Comparison of ENCODE assay signal across 8 cellular contexts in the genomic region with DNA sequence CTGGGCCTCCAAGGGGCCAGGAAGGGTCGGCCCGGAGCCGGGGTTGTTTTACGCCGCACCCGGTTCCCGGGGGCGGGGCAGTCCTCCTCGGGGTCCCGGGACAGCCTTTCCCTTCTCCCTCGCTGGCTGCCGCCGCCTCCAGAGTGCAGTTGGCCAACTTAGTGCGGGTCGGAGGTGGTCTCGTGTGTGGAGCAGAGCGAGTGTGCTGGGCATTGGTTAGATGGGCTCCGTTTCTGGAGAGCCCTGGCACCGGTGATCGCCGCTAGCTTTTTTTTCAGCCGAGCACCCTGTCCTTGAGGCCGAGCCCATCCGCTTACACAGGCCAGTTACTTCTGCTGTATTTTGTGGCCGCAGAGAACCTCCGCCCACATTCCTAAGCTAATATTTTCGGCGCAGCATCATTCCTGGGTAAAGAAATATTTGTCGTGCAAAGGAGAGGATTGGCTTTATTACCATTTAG. TPM values are rescaled to one million over a fixed set of nuclear protein-coding genes. Genes with fewer than 3 reads are reported as not detected.
A peak's percentile ranks its signal among the peaks of the same experiment; 100 is the strongest.
DNase-seq lines count a peak whose midpoint lies in the region; ATAC-seq, FAIRE-seq and TF ChIP-seq lines count a peak whose summit lies in the region.

No MANE protein-coding gene starts in this region.

- CTCF ChIA-PET in BJ (lab: Yijun Ruan, JAX) = interaction anchor here (0.6 to 1.3 kb wide), 3 partner anchors 20 to 54 kb away, joined by 4 to 5 read pairs (median 5); no protein-coding TSS in a partner anchor

- in situ Hi-C loops in brain microvascular endothelial cell (cut with HindIII; ENCODE audit: low pct_ligation_motif_present, low sequenced_read_pairs) = no loop called here

- H3K4me2 ChIP-seq in keratinocyte (ENCODE audit: control insufficient read depth, extremely low read depth, insufficient read depth, low read depth, low read length) = peak overlapping the region; percentile 75

- peaks cover 23% of the 10 kb centered on the region for H3K4me1 ChIP-seq in keratinocyte (ENCODE audit: control insufficient read depth, extremely low read depth, insufficient read depth, low read length)

- DNase-seq in BJ (ENCODE audit: low read depth) (peak; percentile 71), OCI-M1 (lab: John Stamatoyannopoulos, UW) (peak; percentile 47), brain microvascular endothelial cell (peak; percentile 92), keratinocyte (ENCODE audit: low read depth, low spot score) (no peak), anterior cingulate cortex (lab: John Stamatoyannopoulos, UW) (no peak)

- H2AFZ ChIP-seq in keratinocyte (ENCODE audit: control insufficient read depth, low read length) = peak overlapping the region; percentile 96

- H3K36me3 ChIP-seq in BJ (ENCODE audit: control insufficient read depth, insufficient read depth, low read length) (no peaks in the 10 kb centered on the region), brain microvascular endothelial cell (replicated peaks) (no peaks in the 10 kb centered on the region), keratinocyte (ENCODE audit: control insufficient read depth in 2 of 2, extremely low read depth in 1 of 2, insufficient read depth in 2 of 2, low read length in 2 of 2) (peaks cover 0 to 16% of the 10 kb centered on the region in 2 experiments)

- ATAC-seq in GM18508 (IDR thresholded peaks at IDR 0.05; ENCODE audit: insufficient read depth, unreplicated experiment) (peak; percentile 7), HG03039 (IDR thresholded peaks at IDR 0.05; ENCODE audit: unreplicated experiment) (peak; percentile 28)
- ATAC-seq in stimulated activated memory B cell treated with anti-CD40 and anti-IgM and Interleukin-4, amounts not matched to agents 10 μg/mL and 1 μg/mL and 100 μg/mL, for 72 hours = peak; percentile 40

- dilution Hi-C loops in keratinocyte (cut with MboI; ENCODE audit: extremely low pct_ligation_motif_present, low sequenced_read_pairs) = no loop called here

- no peaks in the 10 kb centered on the region for H3K9me3 ChIP-seq in keratinocyte (ENCODE audit: control insufficient read depth, low read depth, low read length)

- H3K4me3 ChIP-seq in BJ (ENCODE audit: low read depth, low read length) (peak overlapping the region; percentile 72), brain microvascular endothelial cell (ENCODE audit: low read depth, low read length) (peak overlapping the region; percentile 91), keratinocyte (ENCODE audit: control insufficient read depth in 2 of 3, extremely low read depth in 1 of 3, insufficient read depth in 2 of 3, low read depth in 1 of 3, low read length in 3 of 3) (peak overlapping the region; percentile 84 to 90 (median 86))

- H3K9me1 ChIP-seq in keratinocyte (ENCODE audit: control insufficient read depth, extremely low read depth, insufficient read depth, low read length) = peaks cover 2% of the 10 kb centered on the region

- H3K9ac ChIP-seq in keratinocyte (ENCODE audit: control insufficient read depth, extremely low read depth, insufficient read depth, low read length) = peak overlapping the region; percentile 88

- H3K27ac ChIP-seq in brain microvascular endothelial cell (peak overlapping the region; percentile 89), keratinocyte (ENCODE audit: control insufficient read depth, insufficient read depth, low read length) (peak overlapping the region; percentile 65)

- no peak for TF ChIP-seq CTCF in BJ (IDR thresholded peaks at IDR 0.05; ENCODE audit: insufficient read depth, low read depth, low read length)
- no peak for TF ChIP-seq CTCF in brain microvascular endothelial cell (IDR thresholded peaks at IDR 0.05; ENCODE audit: low read depth, low read length, missing control alignments)
- TF ChIP-seq CTCF in keratinocyte (optimal IDR thresholded peaks at IDR 0.05 in 1 of 3, IDR thresholded peaks at IDR 0.05 in 1 of 3, conservative IDR thresholded peaks at IDR 0.05 in 1 of 3; ENCODE audit: extremely low read depth in 1 of 3, insufficient read depth in 2 of 3, low read length in 3 of 3) = no peak

- H3K9me3 Mint-ChIP-seq in stimulated activated memory B cell treated with anti-CD40 and anti-IgM and Interleukin-4, amounts not matched to agents 10 μg/mL and 1 μg/mL and 100 μg/mL, for 72 hours = no peaks in the 10 kb centered on the region

- peaks cover 7% of the 10 kb centered on the region for H3K4me1 Mint-ChIP-seq in stimulated activated memory B cell treated with anti-CD40 and anti-IgM and Interleukin-4, amounts not matched to agents 10 μg/mL and 1 μg/mL and 100 μg/mL, for 72 hours

- no peaks in the 10 kb centered on the region for H3K27me3 Mint-ChIP-seq in stimulated activated memory B cell treated with anti-CD40 and anti-IgM and Interleukin-4, amounts not matched to agents 10 μg/mL and 1 μg/mL and 100 μg/mL, for 72 hours

- peak overlapping the region; percentile 82 for H3K27ac Mint-ChIP-seq in stimulated activated memory B cell treated with anti-CD40 and anti-IgM and Interleukin-4, amounts not matched to agents 10 μg/mL and 1 μg/mL and 100 μg/mL, for 72 hours

- no peaks in the 10 kb centered on the region for H4K20me1 ChIP-seq in keratinocyte (ENCODE audit: control insufficient read depth, extremely low read depth, insufficient read depth, low read length)

- POLR2A ChIA-PET in BJ (lab: Charles Lee) = interaction anchor here (0.6 to 1.4 kb wide), 5 partner anchors 11 to 48 kb away, joined by 3 to 13 read pairs (median 6); a partner anchor contains a TSS

- H3K79me2 ChIP-seq in keratinocyte (ENCODE audit: control insufficient read depth, insufficient read depth, low read length) = peaks cover 45% of the 10 kb centered on the region

- peak overlapping the region; percentile 75 for H3K4me3 Mint-ChIP-seq in stimulated activated memory B cell treated with anti-CD40 and anti-IgM and Interleukin-4, amounts not matched to agents 10 μg/mL and 1 μg/mL and 100 μg/mL, for 72 hours

- H3K27me3 ChIP-seq in BJ (ENCODE audit: control insufficient read depth, insufficient read depth, low read length) (no peaks in the 10 kb centered on the region), brain microvascular endothelial cell (replicated peaks) (no peaks in the 10 kb centered on the region), keratinocyte (ENCODE audit: control insufficient read depth, extremely low read depth, insufficient read depth, low read length) (no peaks in the 10 kb centered on the region)

- H3K36me3 Mint-ChIP-seq in stimulated activated memory B cell treated with anti-CD40 and anti-IgM and Interleukin-4, amounts not matched to agents 10 μg/mL and 1 μg/mL and 100 μg/mL, for 72 hours = no peaks in the 10 kb centered on the region

- peak; percentile 79 for FAIRE-seq in keratinocyte (lab: Jason Lieb, UNC)

RNA-seq across cellular contexts. Expression of a gene that starts 0.6 kb away (rescaled TPM):
- polyA plus RNA-seq in BJ (2011; rRNA removed) = 33.9 and 35.2 TPM in 2 replicates
- polyA minus RNA-seq in BJ (2011; rRNA and poly(A)+ RNA removed) = 32.5 and 41.7 TPM in 2 replicates
- 8.3 to 28.8 TPM (median 28.2 TPM) in 3 replicates for polyA plus RNA-seq in keratinocyte
- 4.1 TPM for polyA plus RNA-seq in keratinocyte (2011; ENCODE audit: low read depth)
- 8.5 and 9.4 TPM in 2 replicates for polyA plus RNA-seq in keratinocyte (2011; cell fraction: cytosol; rRNA removed)
- polyA plus RNA-seq in keratinocyte (2011; cell fraction: nucleus; rRNA removed) = 19.7 and 27.7 TPM in 2 replicates
- polyA plus RNA-seq in keratinocyte (2012; ENCODE audit: low replicate concordance) = 1.4 and 20.5 TPM in 2 replicates
- polyA minus RNA-seq in keratinocyte = 3.5 to 29.8 TPM (median 12.2 TPM) in 3 replicates
- 4.8 TPM for polyA minus RNA-seq in keratinocyte (2011; cell fraction: cytosol; rRNA and poly(A)+ RNA removed)
- 5.2 and 13.7 TPM in 2 replicates for polyA minus RNA-seq in keratinocyte (2011; cell fraction: nucleus; rRNA and poly(A)+ RNA removed)

RNA-seq across cellular contexts. Expression of a gene that starts 37.9 kb away (rescaled TPM):
- polyA plus RNA-seq in BJ (2011; rRNA removed) (1,124 and 1,191 TPM in 2 replicates), keratinocyte (755 to 1,540 TPM (median 871 TPM) in 3 replicates)
- 336 and 346 TPM in 2 replicates for polyA minus RNA-seq in BJ (2011; rRNA and poly(A)+ RNA removed)
- polyA plus RNA-seq in keratinocyte (2011; ENCODE audit: low read depth) = 595 TPM
- 677 and 1,303 TPM in 2 replicates for polyA plus RNA-seq in keratinocyte (2011; cell fraction: cytosol; rRNA removed)
- 236 and 257 TPM in 2 replicates for polyA plus RNA-seq in keratinocyte (2011; cell fraction: nucleus; rRNA removed)
- polyA plus RNA-seq in keratinocyte (2012; ENCODE audit: low replicate concordance) = 2,151 and 2,215 TPM in 2 replicates
- 397 to 557 TPM (median 450 TPM) in 3 replicates for polyA minus RNA-seq in keratinocyte
- polyA minus RNA-seq in keratinocyte (2011; cell fraction: cytosol; rRNA and poly(A)+ RNA removed) = 4,077 TPM
- polyA minus RNA-seq in keratinocyte (2011; cell fraction: nucleus; rRNA and poly(A)+ RNA removed) = 159 and 165 TPM in 2 replicates

Comparison
In these comparisons a context has a peak if more than half of its experiments do, and no peak if none do; other contexts are left out.
1. DNase-seq: peak in BJ (single experiment), OCI-M1 (single experiment) and brain microvascular endothelial cell (single experiment); none in keratinocyte (single experiment) and anterior cingulate cortex (0 of 58).
2. Peak in every context shown above with its lines, with median percentiles within 50 percentile points of each other: H3K4me3 ChIP-seq and ATAC-seq.